1 cellular context compared by ENCODE assay signal in genomic region chr11:3797329-3798090, GRCh38.
TF ChIP-seq lines count a peak whose summit lies in the region.

NUP98 (minus strand) TSS chr11:3797554; CDS start chr11:3782117, 15,437 bp downstream.

TF ChIP-seq in HepG2, 621 proteins besides CTCF, POLR2A, EP300 and RAD21 (continued from another document and continues in another):
- TF ChIP-seq ZNF280D (CRISPR knock-in tag; IDR thresholded peaks at IDR 0.05) (no peak), MAX (IDR thresholded peaks at IDR 0.05) (peak; percentile 98), CENPX (CRISPR knock-in tag; IDR thresholded peaks at IDR 0.05) (no peak), CREBL2 (CRISPR knock-in tag; IDR thresholded peaks at IDR 0.05; ENCODE audit: borderline replicate concordance) (no peak; the same call in 1 of the 2 replicates), REL (CRISPR knock-in tag; conservative IDR thresholded peaks at IDR 0.05) (0 out of 2 replicates have a peak, but pooled peaks have one; percentile 59), CREM (IDR thresholded peaks at IDR 0.05) (peak; percentile 96), CREM (CRISPR knock-in tag; IDR thresholded peaks at IDR 0.05) (peak; percentile 74), ZNF275 (CRISPR knock-in tag; IDR thresholded peaks at IDR 0.05; ENCODE audit: borderline replicate concordance) (no peak), XBP1 (CRISPR knock-in tag; IDR thresholded peaks at IDR 0.05) (no peak), CHD2 (IDR thresholded peaks at IDR 0.05; ENCODE audit: low read depth, low read length) (peak; percentile 57; the same call in 1 of the 2 replicates), RFX1 (IDR thresholded peaks at IDR 0.05) (no peak), HMG20A (CRISPR knock-in tag; IDR thresholded peaks at IDR 0.05; ENCODE audit: borderline replicate concordance) (0 out of 2 replicates have a peak, but pooled peaks have one; percentile 29), THYN1 (CRISPR knock-in tag; IDR thresholded peaks at IDR 0.05; ENCODE audit: borderline replicate concordance, low read depth) (0 out of 2 replicates have a peak, but pooled peaks have one; percentile 87), ZNF512 (CRISPR knock-in tag; IDR thresholded peaks at IDR 0.05) (no peak), TFDP1 (CRISPR knock-in tag; IDR thresholded peaks at IDR 0.05; ENCODE audit: borderline replicate concordance) (peak; percentile 93), SAFB2 (CRISPR knock-in tag; IDR thresholded peaks at IDR 0.05; ENCODE audit: borderline replicate concordance, low read depth) (no peak; the same call in 1 of the 2 replicates), LBX2 (CRISPR knock-in tag; IDR thresholded peaks at IDR 0.05; ENCODE audit: borderline replicate concordance) (peak; percentile 61; the same call in 1 of the 2 replicates), MED8 (CRISPR knock-in tag; IDR thresholded peaks at IDR 0.05; ENCODE audit: insufficient replicate concordance) (no peak), PLRG1 (conservative IDR thresholded peaks at IDR 0.05) (no peak), YEATS2 (CRISPR knock-in tag; IDR thresholded peaks at IDR 0.05; ENCODE audit: borderline replicate concordance) (peak; percentile 44; the same call in 1 of the 2 replicates), ZNF570 (CRISPR knock-in tag; IDR thresholded peaks at IDR 0.05; ENCODE audit: borderline replicate concordance) (peak; percentile 60; the same call in 1 of the 2 replicates), NR1H2 (CRISPR knock-in tag; IDR thresholded peaks at IDR 0.05; ENCODE audit: borderline replicate concordance, low read depth) (no peak), BHLHE40 (IDR thresholded peaks at IDR 0.05; ENCODE audit: low read length) (no peak), KDM5B (CRISPR knock-in tag; IDR thresholded peaks at IDR 0.05; ENCODE audit: borderline replicate concordance) (peak; percentile 87), MTA1 (CRISPR knock-in tag; IDR thresholded peaks at IDR 0.05; ENCODE audit: borderline replicate concordance) (no peak; the same call in 1 of the 2 replicates), ZBTB49 (CRISPR knock-in tag; IDR thresholded peaks at IDR 0.05; ENCODE audit: borderline replicate concordance) (no peak), CBX2 (IDR thresholded peaks at IDR 0.05; ENCODE audit: low read depth, low read length) (no peak), CBX2 (CRISPR knock-in tag; IDR thresholded peaks at IDR 0.05; ENCODE audit: low read depth) (no peak), RBM22 (optimal IDR thresholded peaks at IDR 0.05; ENCODE audit: low read length) (no peak), CBX1 (IDR thresholded peaks at IDR 0.05; ENCODE audit: low read depth) (no peak), ZNF160 (CRISPR knock-in tag; IDR thresholded peaks at IDR 0.05) (no peak), REPIN1 (CRISPR knock-in tag; IDR thresholded peaks at IDR 0.05; ENCODE audit: borderline replicate concordance, low read depth) (peak; percentile 84), ZNF639 (CRISPR knock-in tag; conservative IDR thresholded peaks at IDR 0.05) (peak; percentile 22; the same call in 1 of the 2 replicates), ARNT2 (CRISPR knock-in tag; IDR thresholded peaks at IDR 0.05; ENCODE audit: low read depth) (peak; percentile 55), BRCA1 (CRISPR knock-in tag; IDR thresholded peaks at IDR 0.05) (no peak), ZNF264 (CRISPR knock-in tag; IDR thresholded peaks at IDR 0.05) (peak; percentile 74; the same call in 1 of the 2 replicates), HNF4A (CRISPR knock-in tag; IDR thresholded peaks at IDR 0.05) (peak; percentile 29; the same call in 1 of the 2 replicates), PAX8 (CRISPR knock-in tag; IDR thresholded peaks at IDR 0.05; ENCODE audit: borderline replicate concordance) (no peak), SOX13 (IDR thresholded peaks at IDR 0.05) (no peak), SOX13 (CRISPR knock-in tag; conservative IDR thresholded peaks at IDR 0.05 in 1 of 2, IDR thresholded peaks at IDR 0.05 in 1 of 2) (0 out of 4 replicates have a peak, but pooled peaks of 1 of the 2 experiments have one; percentile 13), ZNF230 (CRISPR knock-in tag; IDR thresholded peaks at IDR 0.05) (peak; percentile 74), POGK (CRISPR knock-in tag; conservative IDR thresholded peaks at IDR 0.05) (0 out of 2 replicates have a peak, but pooled peaks have one; percentile 7), TRIM22 (IDR thresholded peaks at IDR 0.05) (no peak), BATF2 (CRISPR knock-in tag; IDR thresholded peaks at IDR 0.05) (no peak; the same call in 1 of the 2 replicates), ZNF562 (CRISPR knock-in tag; IDR thresholded peaks at IDR 0.05; ENCODE audit: borderline replicate concordance) (no peak), ATAD3A (CRISPR knock-in tag; IDR thresholded peaks at IDR 0.05) (0 out of 2 replicates have a peak, but pooled peaks have one; percentile 73), SALL1 (CRISPR knock-in tag; IDR thresholded peaks at IDR 0.05) (peak; percentile 74), ZNF672 (CRISPR knock-in tag; IDR thresholded peaks at IDR 0.05) (no peak)
